ENCODE assay signal across 16 cellular contexts in genomic region chr14:78010688-78011087, GRCh38.
DNase-seq lines count a peak whose midpoint lies in the region; ATAC-seq and TF ChIP-seq lines count a peak whose summit lies in the region.
"Had no signal": no experiment of that assay in that cellular context is flagged by ENCODE, and none has a peak within 500 bp of the region (broad histone marks: within the 10 kb centered on the region; RNA-seq: fewer than 3 reads in every experiment).

No MANE protein-coding gene starts in this region.

- H3K4me3 ChIP-seq in IMR-90 (ENCODE audit: insufficient read depth, low read depth, low read length) (no peak overlapping the region), smooth muscle cell (no peak overlapping the region), MM.1S (ENCODE audit: low read length) (no peak overlapping the region)
- H3K4me3 ChIP-seq: esophagus muscularis mucosa, neural progenitor cell, upper lobe of left lung had no signal

- H4K20me1 ChIP-seq in IMR-90 (ENCODE audit: insufficient read depth, low read length) (no peaks in the 10 kb centered on the region), smooth muscle cell (ENCODE audit: low read depth) (no peaks in the 10 kb centered on the region), MM.1S (ENCODE audit: insufficient read depth, low read length) (no peaks in the 10 kb centered on the region)

- DNase-seq in A172 (ENCODE audit: low spot score): peak; percentile 45
- peak; percentile 5 for DNase-seq in IMR-90
- peak; percentile 76 for DNase-seq in astrocyte of the hippocampus (ENCODE audit: low read depth, low spot score)
- peak; percentile 89 to 94 for DNase-seq in foreskin keratinocyte
- DNase-seq in smooth muscle cell (lab: John Stamatoyannopoulos, UW; ENCODE audit: unreplicated experiment): no peak
- DNase-seq in NK-92 (lab: John Stamatoyannopoulos, UW; ENCODE audit: unreplicated experiment): no peak
- DNase-seq in MM.1S: no peak
- no peak for DNase-seq in stimulated activated CD4-positive, alpha-beta T cell treated with anti-CD3 and anti-CD28 coated beads, Interleukin-2, amount 100 ng/mL, for 48 hours
- DNase-seq: activated CD4-positive, alpha-beta T cell treated with anti-CD3 and anti-CD28 coated beads, Interleukin-2, amount 10 ng/mL, durations not matched to agents 7 days and 5 days; CD4-positive, alpha-beta memory T cell; dermis blood vessel endothelial cell; NCI-H187 treated with DMSO at 0.1 percent for 48 hours; NCI-H510A; upper lobe of left lung had no signal

- in situ Hi-C loops in IMR-90 (cut with MboI; ENCODE audit: low sequenced_read_pairs): no loop called here

- no peak overlapping the region for H2BK20ac ChIP-seq in IMR-90 (ENCODE audit: low read depth, low read length)

- H4K8ac ChIP-seq in IMR-90 (ENCODE audit: low read depth in 2 of 2, low read length in 2 of 2): no peak overlapping the region

- H3K4me1 ChIP-seq in IMR-90 (ENCODE audit: control insufficient read depth, insufficient read depth, low read length) (no peaks in the 10 kb centered on the region), foreskin keratinocyte (peaks cover 7% of the 10 kb centered on the region), smooth muscle cell (ENCODE audit: low read depth) (no peaks in the 10 kb centered on the region), MM.1S (ENCODE audit: low read length) (no peaks in the 10 kb centered on the region)
- H3K4me1 ChIP-seq: esophagus muscularis mucosa, neural progenitor cell, upper lobe of left lung had no signal

- no peak overlapping the region for H2AK5ac ChIP-seq in IMR-90 (ENCODE audit: low read depth, low read length)

- H3K79me1 ChIP-seq in IMR-90 (ENCODE audit: low read depth in 1 of 2, low read length in 2 of 2): no peaks in the 10 kb centered on the region

- H2BK5ac ChIP-seq in IMR-90 (ENCODE audit: low read depth, low read length, poor library complexity, severe bottlenecking): no peak overlapping the region

- WGBS in IMR-90 (ENCODE audit: extremely low coverage in 2 of 2, insufficient read length in 1 of 2), 2 experiments: no CpG with 5 or more reads among the region's 4 CpGs
- WGBS in smooth muscle cell (ENCODE audit: low lambda C conversion rate): 80% methylated on average over 4 of the region's 4 CpGs

- no peak overlapping the region for H3K56ac ChIP-seq in IMR-90 (ENCODE audit: extremely low read depth, insufficient read depth, low read length)

- H3K9ac ChIP-seq in IMR-90 (ENCODE audit: low read depth, low read length): no peak overlapping the region
- no peak overlapping the region for H3K9ac ChIP-seq in smooth muscle cell (ENCODE audit: low read depth)
- no peak overlapping the region for H3K9ac ChIP-seq in MM.1S (ENCODE audit: low read length)
- H3K9ac ChIP-seq: neural progenitor cell had no signal

- H3K4me2 ChIP-seq in IMR-90 (ENCODE audit: low read depth, low read length): no peak overlapping the region
- H3K4me2 ChIP-seq in smooth muscle cell: no peak overlapping the region
- H3K4me2 ChIP-seq in MM.1S (ENCODE audit: low read depth, low read length): no peak overlapping the region
- H3K4me2 ChIP-seq: neural progenitor cell had no signal

- no peak overlapping the region for H3K23ac ChIP-seq in IMR-90 (ENCODE audit: low read depth, low read length)

- no peaks in the 10 kb centered on the region for H3F3A ChIP-seq in smooth muscle cell (ENCODE audit: low read depth)
- no peaks in the 10 kb centered on the region for H3F3A ChIP-seq in MM.1S (ENCODE audit: insufficient read depth, low read length)

- no peak overlapping the region for H3K4ac ChIP-seq in IMR-90 (ENCODE audit: low read depth, low read length)

- no TSS peak for BruUV-seq in IMR-90 (replicated peaks; lab: Mats Ljungman, UMichigan)

- no peak overlapping the region for H2AFZ ChIP-seq in IMR-90 (replicated peaks; ENCODE audit: low read length, poor library complexity)
- H2AFZ ChIP-seq in smooth muscle cell (ENCODE audit: low read depth): no peak overlapping the region
- H2AFZ ChIP-seq in MM.1S (ENCODE audit: low read length): no peak overlapping the region
- H2AFZ ChIP-seq: neural progenitor cell had no signal

- H3K36me3 ChIP-seq in IMR-90 (ENCODE audit: control insufficient read depth, insufficient read depth, low read length) (no peaks in the 10 kb centered on the region), smooth muscle cell (ENCODE audit: low read depth) (no peaks in the 10 kb centered on the region), MM.1S (replicated peaks; ENCODE audit: insufficient read depth, low read length) (no peaks in the 10 kb centered on the region)
- H3K36me3 ChIP-seq: esophagus muscularis mucosa, neural progenitor cell, upper lobe of left lung had no signal

- H3K9me3 ChIP-seq in IMR-90 (ENCODE audit: control insufficient read depth, insufficient read depth, low read length) (peaks cover 8% of the 10 kb centered on the region), smooth muscle cell (replicated peaks; ENCODE audit: low read depth) (no peaks in the 10 kb centered on the region), MM.1S (replicated peaks; ENCODE audit: insufficient read depth, low read length) (no peaks in the 10 kb centered on the region)
- H3K9me3 ChIP-seq: upper lobe of left lung had no signal

- H3K27ac ChIP-seq in IMR-90 (ENCODE audit: insufficient read depth, low read length): no peak overlapping the region
- H3K27ac ChIP-seq in foreskin keratinocyte: peak overlapping the region; percentile 54
- no peak overlapping the region for H3K27ac ChIP-seq in smooth muscle cell (ENCODE audit: low read depth)
- no peak overlapping the region for H3K27ac ChIP-seq in MM.1S (ENCODE audit: low read length)
- H3K27ac ChIP-seq: esophagus muscularis mucosa, neural progenitor cell, upper lobe of left lung had no signal

- H2AK9ac ChIP-seq in IMR-90 (replicated peaks; ENCODE audit: low read depth, low read length, poor library complexity): no peak overlapping the region

- H2BK120ac ChIP-seq in IMR-90 (ENCODE audit: low read depth, low read length): no peak overlapping the region

- TF ChIP-seq POLR2A in IMR-90 (IDR thresholded peaks at IDR 0.05; ENCODE audit: low read depth, low read length): no peak

- dilution Hi-C loops in IMR-90 (cut with HindIII; ENCODE audit: low sequenced_read_pairs, unreplicated experiment): no loop called here

- no peak overlapping the region for H3K18ac ChIP-seq in IMR-90 (ENCODE audit: low read depth, low read length)

- intact Hi-C loops in IMR-90 (cut with micrococcal nuclease): no loop called here

- no peak for ATAC-seq in IMR-90 (ENCODE audit: low read depth)
- peak; percentile 98 for ATAC-seq in foreskin keratinocyte

- no peak overlapping the region for H3K14ac ChIP-seq in IMR-90 (replicated peaks; ENCODE audit: low read depth, low read length)

- H3K9me1 ChIP-seq in IMR-90 (ENCODE audit: insufficient read depth, low read length): no peaks in the 10 kb centered on the region

- POLR2A ChIA-PET in IMR-90 (lab: Charles Lee; ENCODE audit: unreplicated experiment): no interaction called here

- CTCF ChIA-PET in IMR-90 (lab: Yijun Ruan, JAX): no interaction called here

- H3K79me2 ChIP-seq in smooth muscle cell (ENCODE audit: low read depth) (no peaks in the 10 kb centered on the region), MM.1S (ENCODE audit: low read length) (no peaks in the 10 kb centered on the region)

- TF ChIP-seq CTCF in IMR-90 (conservative IDR thresholded peaks at IDR 0.05; ENCODE audit: low read depth, low read length) (no peak), foreskin keratinocyte (conservative IDR thresholded peaks at IDR 0.05) (no peak), smooth muscle cell (IDR thresholded peaks at IDR 0.05; ENCODE audit: borderline replicate concordance, insufficient read depth, poor library complexity, severe bottlenecking) (no peak), MM.1S (IDR thresholded peaks at IDR 0.05; ENCODE audit: low read length) (no peak)

- no peaks in the 10 kb centered on the region for H3K9me2 ChIP-seq in MM.1S (replicated peaks; ENCODE audit: insufficient read depth, low read length)

- H3K27me3 ChIP-seq in IMR-90 (ENCODE audit: control insufficient read depth, insufficient read depth, low read length): no peaks in the 10 kb centered on the region
- H3K27me3 ChIP-seq in foreskin keratinocyte: peaks cover 2% of the 10 kb centered on the region
- peaks cover under 1% of the 10 kb centered on the region for H3K27me3 ChIP-seq in smooth muscle cell (ENCODE audit: low read depth)
- H3K27me3 ChIP-seq in MM.1S (replicated peaks; ENCODE audit: insufficient read depth, low read length): no peaks in the 10 kb centered on the region
- H3K27me3 ChIP-seq: neural progenitor cell, upper lobe of left lung had no signal

- TF ChIP-seq RAD21 in IMR-90 (IDR thresholded peaks at IDR 0.05; ENCODE audit: low read length): no peak

- no peak overlapping the region for H4K91ac ChIP-seq in IMR-90 (ENCODE audit: insufficient read depth, low read depth, low read length)

- no peak overlapping the region for H4K5ac ChIP-seq in IMR-90 (ENCODE audit: low read depth, low read length)

- no peak overlapping the region for H2BK15ac ChIP-seq in IMR-90 (ENCODE audit: low read depth, low read length)

TF ChIP-seq in IMR-90, 13 proteins besides CTCF, POLR2A, EP300 and RAD21:
- TF ChIP-seq NFE2L2 (IDR thresholded peaks at IDR 0.05; ENCODE audit: low read depth, low read length): no peak

Comparison
In these comparisons a context has a peak if more than half of its experiments do, and no peak if none do; other contexts are left out.
1. DNase-seq: peak in A172 (single experiment), IMR-90 (single experiment), astrocyte of the hippocampus (single experiment) and foreskin keratinocyte (2 of 2); none in smooth muscle cell (single experiment), NK-92 (single experiment), MM.1S (single experiment) and stimulated activated CD4-positive, alpha-beta T cell treated with anti-CD3 and anti-CD28 coated beads, Interleukin-2, amount 100 ng/mL, for 48 hours (0 of 2).